14 cellular contexts compared by ENCODE assay signal in the genomic region with DNA sequence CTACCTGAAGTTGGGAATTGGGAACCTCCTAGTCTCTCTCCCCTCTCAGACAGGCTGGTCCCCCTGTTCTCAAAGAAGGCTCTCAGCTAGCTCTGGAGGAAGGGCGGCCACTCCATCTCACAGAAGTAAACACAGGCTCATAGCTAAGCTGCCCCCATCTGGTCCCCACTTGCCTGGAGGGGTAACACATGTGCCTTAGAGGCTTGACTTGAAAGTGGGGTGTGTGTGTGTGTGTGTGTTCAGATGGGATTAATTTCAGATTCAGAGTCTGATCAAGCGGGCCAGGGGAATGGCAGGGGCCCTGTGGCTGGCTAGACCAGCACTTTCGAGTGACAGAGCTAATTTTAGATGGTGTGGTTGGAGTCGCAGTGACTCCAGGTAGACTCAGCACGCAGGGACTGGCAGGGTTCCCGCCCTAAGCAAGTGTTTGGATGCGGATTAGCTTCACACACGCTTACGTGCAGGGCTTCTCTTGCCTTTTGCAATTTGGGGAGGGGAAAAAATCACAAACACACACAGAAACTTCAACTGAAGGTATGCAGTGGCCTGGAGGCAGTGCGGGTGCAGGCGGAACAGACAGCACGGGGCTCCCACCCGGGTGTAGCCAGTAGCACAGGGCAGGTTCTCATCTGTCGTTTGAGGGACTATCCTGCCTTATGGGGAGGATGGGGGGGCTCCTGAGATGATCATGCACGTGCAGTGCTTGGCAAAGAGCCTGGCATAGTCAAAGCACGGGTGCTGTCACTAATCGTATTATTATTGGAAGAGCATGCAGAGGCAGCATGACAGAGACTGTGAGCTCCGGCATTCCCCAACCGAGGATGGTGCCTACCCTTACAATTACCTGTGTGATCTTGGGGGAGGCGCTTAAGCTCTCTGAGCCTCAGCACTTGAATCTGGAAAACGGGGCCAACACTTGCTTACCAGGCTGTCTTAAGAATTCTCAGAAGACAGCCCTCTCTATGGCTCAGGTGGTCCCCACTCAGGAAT. TPM values are rescaled to one million over a fixed set of nuclear protein-coding genes. Genes with fewer than 3 reads are reported as not detected.
DNase-seq lines count a peak whose midpoint lies in the region; ATAC-seq, FAIRE-seq and TF ChIP-seq lines count a peak whose summit lies in the region.
"Had no signal": no experiment of that assay in that cellular context is flagged by ENCODE, and none has a peak within 500 bp of the region (broad histone marks: within the 10 kb centered on the region; RNA-seq: fewer than 3 reads in every experiment).

No MANE protein-coding gene starts in this region.

- H3K79me2 ChIP-seq in astrocyte (ENCODE audit: insufficient read depth, low read length): no peaks in the 10 kb centered on the region

- H3K4me2 ChIP-seq in astrocyte (ENCODE audit: low read length): peak overlapping the region; percentile 17

- no peaks in the 10 kb centered on the region for H3K9me3 ChIP-seq in astrocyte (ENCODE audit: insufficient read depth, low read depth, low read length)
- no peaks in the 10 kb centered on the region for H3K9me3 ChIP-seq in lower lobe of right lung
- H3K9me3 ChIP-seq: ascending aorta, ovary, testis had no signal

- H3K4me3 Mint-ChIP-seq in astrocyte (ENCODE audit: unreplicated experiment): no peak overlapping the region
- H3K4me3 Mint-ChIP-seq in type B pancreatic cell: peak overlapping the region; percentile 75
- H3K4me3 Mint-ChIP-seq: IgD-negative memory B cell had no signal

- H3K27me3 ChIP-seq in astrocyte (ENCODE audit: insufficient read depth, low read length) (no peaks in the 10 kb centered on the region), lower lobe of right lung (ENCODE audit: low read depth) (no peaks in the 10 kb centered on the region)
- H3K27me3 ChIP-seq: ascending aorta, ovary, testis had no signal

- no peak overlapping the region for H3K27ac ChIP-seq in astrocyte (ENCODE audit: low read depth, low read length)
- no peak overlapping the region for H3K27ac ChIP-seq in lower lobe of right lung
- H3K27ac ChIP-seq: ascending aorta, ovary, testis had no signal

- H3K4me3 ChIP-seq in astrocyte (ENCODE audit: insufficient read depth, low read depth, low read length): no peak overlapping the region
- no peak overlapping the region for H3K4me3 ChIP-seq in lower lobe of right lung
- H3K4me3 ChIP-seq: ascending aorta, ovary, testis had no signal

- no peak overlapping the region for H3K9ac ChIP-seq in astrocyte (ENCODE audit: low read length)

- DNase-seq in NCI-H510A treated with DMSO at 0.1 percent for 48 hours (lab: John Stamatoyannopoulos, UW) (peak; percentile 87), NCI-H510A (lab: John Stamatoyannopoulos, UW) (no peak), astrocyte (ENCODE audit: low read depth) (no peak), lower lobe of right lung (peak; percentile 44), type B pancreatic cell (ENCODE audit: extremely low spot score, unreplicated experiment) (no peak), pons (ENCODE audit: low spot score) (no peak), CD1c-positive myeloid dendritic cell (ENCODE audit: extremely low spot score) (no peak)
- DNase-seq: T-helper 2 cell had no signal

- intact Hi-C loops in lower lobe of right lung (cut with DNase I): no loop called here

- H4K20me1 ChIP-seq in astrocyte (ENCODE audit: insufficient read depth, low read length): no peaks in the 10 kb centered on the region

- peaks cover 30% of the 10 kb centered on the region for H3K4me1 Mint-ChIP-seq in astrocyte (ENCODE audit: low read depth, unreplicated experiment)
- peaks cover 41% of the 10 kb centered on the region for H3K4me1 Mint-ChIP-seq in type B pancreatic cell (ENCODE audit: unreplicated experiment)

- FAIRE-seq in astrocyte (lab: Jason Lieb, UNC): no peak

- H3K27me3 Mint-ChIP-seq in astrocyte (ENCODE audit: low read depth, unreplicated experiment) (peaks cover 11% of the 10 kb centered on the region), type B pancreatic cell (no peaks in the 10 kb centered on the region)

- ATAC-seq in lower lobe of right lung: no peak
- ATAC-seq in GM18907 (IDR thresholded peaks at IDR 0.05; ENCODE audit: unreplicated experiment): no peak

- H3K4me1 ChIP-seq in astrocyte (ENCODE audit: insufficient read depth, low read length) (peaks cover 49% of the 10 kb centered on the region), lower lobe of right lung (peaks cover 65% of the 10 kb centered on the region)

- H2AFZ ChIP-seq in astrocyte (ENCODE audit: low read depth, low read length): no peak overlapping the region

- no peaks in the 10 kb centered on the region for H3K36me3 Mint-ChIP-seq in astrocyte (ENCODE audit: low read depth, unreplicated experiment)
- no peaks in the 10 kb centered on the region for H3K36me3 Mint-ChIP-seq in type B pancreatic cell
- H3K36me3 Mint-ChIP-seq: IgD-negative memory B cell had no signal

- H3K27ac Mint-ChIP-seq in astrocyte (ENCODE audit: unreplicated experiment) (peak overlapping the region; percentile 79), type B pancreatic cell (peak overlapping the region; percentile 88)
- H3K27ac Mint-ChIP-seq: IgD-negative memory B cell had no signal

- TF ChIP-seq CTCF in astrocyte (IDR thresholded peaks at IDR 0.05; ENCODE audit: insufficient read depth, low read depth, low read length) (no peak), lower lobe of right lung (IDR thresholded peaks at IDR 0.05) (no peak), type B pancreatic cell (conservative IDR thresholded peaks at IDR 0.05) (no peak)

- H3K9me3 Mint-ChIP-seq in astrocyte (ENCODE audit: unreplicated experiment): no peaks in the 10 kb centered on the region
- no peaks in the 10 kb centered on the region for H3K9me3 Mint-ChIP-seq in type B pancreatic cell

- no peaks in the 10 kb centered on the region for H3K36me3 ChIP-seq in astrocyte (ENCODE audit: insufficient read depth, low read length)
- H3K36me3 ChIP-seq in lower lobe of right lung: no peaks in the 10 kb centered on the region
- H3K36me3 ChIP-seq: ascending aorta, ovary had no signal

RNA-seq across cellular contexts. Expression of a gene that starts 1.3 kb away (rescaled TPM):
- total RNA-seq in astrocyte: 0.45 TPM in 1 of 2 replicates, not detected in the other
- 2.1 TPM for total RNA-seq in lower lobe of right lung
- 0.24 and 1.0 TPM in 2 replicates for total RNA-seq in type B pancreatic cell (ENCODE audit: low replicate concordance)
- total RNA-seq: ascending aorta, NCI-H460, testis had no signal

Comparison
In these comparisons a context has a peak if more than half of its experiments do, and no peak if none do; other contexts are left out.
1. DNase-seq: peak in NCI-H510A treated with DMSO at 0.1 percent for 48 hours (single experiment) and lower lobe of right lung (single experiment); none in NCI-H510A (single experiment), astrocyte (single experiment), type B pancreatic cell (single experiment), pons (single experiment) and CD1c-positive myeloid dendritic cell (single experiment).